ENCODE assay signal across 14 cellular contexts in genomic region chr2:237193436-237193835, GRCh38.
"Had no signal": no experiment of that assay in that cellular context is flagged by ENCODE, and none has a peak within 500 bp of the region (broad histone marks: within the 10 kb centered on the region; RNA-seq: fewer than 3 reads in every experiment).

No MANE protein-coding gene starts in this region.

- ATAC-seq: esophagus mucosa, gastrocnemius medialis, left lobe of liver, sciatic nerve had no signal

- H3K36me3 Mint-ChIP-seq: mesothelial cell of epicardium had no signal

- FAIRE-seq: endometrium had no signal

- DNase-seq: effector memory CD4-positive, alpha-beta T cell; gastrocnemius medialis; glutamatergic neuron; islet precursor cell; posterior cingulate gyrus; stimulated activated CD4-positive, alpha-beta T cell treated with anti-CD3 and anti-CD28 coated beads, Interleukin-2, amount 100 ng/mL, for 24 hours; stimulated activated CD4-positive, alpha-beta T cell treated with anti-CD3 and anti-CD28 coated beads, Interleukin-4, amount 100 ng/mL, for 4 hours; stimulated activated naive CD4-positive, alpha-beta T cell treated with Interleukin-2 at 50 U/mL for 16 hours; thyroid gland had no signal

- H3K4me3 Mint-ChIP-seq: mesothelial cell of epicardium had no signal
